6 cellular contexts compared by ENCODE assay signal in genomic region chr11:119055901-119056300, GRCh38. TPM values are rescaled to one million over a fixed set of nuclear protein-coding genes. Genes with fewer than 3 reads are reported as not detected.
DNase-seq lines count a peak whose midpoint lies in the region; FAIRE-seq and TF ChIP-seq lines count a peak whose summit lies in the region.

No MANE protein-coding gene starts in this region.

- peak overlapping the region; percentile 95 for H3K9ac ChIP-seq in OCI-LY1 (ENCODE audit: low read length)

- H3K27me3 ChIP-seq in OCI-LY1 (ENCODE audit: insufficient read depth, low read length): no peaks in the 10 kb centered on the region
- no peaks in the 10 kb centered on the region for H3K27me3 ChIP-seq in small intestine (ENCODE audit: control insufficient read depth in 2 of 2, insufficient read depth in 2 of 2, low read length in 2 of 2)

- H3K4me1 ChIP-seq in OCI-LY1 (ENCODE audit: insufficient read depth, low read length, severe bottlenecking) (peaks cover 17% of the 10 kb centered on the region), small intestine (ENCODE audit: control insufficient read depth in 2 of 2, insufficient read depth in 1 of 2, low read depth in 1 of 2, low read length in 1 of 2) (peaks cover 0 to 2% of the 10 kb centered on the region in 2 donors)

- peaks cover 7% of the 10 kb centered on the region; the same call in 1 of the 2 replicates for H3K79me2 ChIP-seq in OCI-LY1 (ENCODE audit: insufficient read depth, low read length)

- peak overlapping the region; percentile 98 for H3K4me2 ChIP-seq in OCI-LY1 (ENCODE audit: low read length)

- in situ Hi-C loops in G401 (cut with HindIII; ENCODE audit: low sequenced_read_pairs): no loop called here

- no peak for FAIRE-seq in small intestine (lab: Jason Lieb, UNC)

- peak overlapping the region; percentile 91 for H3K4me3 ChIP-seq in OCI-LY1 (ENCODE audit: low read depth, low read length, poor library complexity, severe bottlenecking)
- H3K4me3 ChIP-seq in small intestine (ENCODE audit: low read depth in 1 of 2, low read length in 2 of 2): peak overlapping the region; percentile 93 to 96

- peak; percentile 18; the same call in 1 of the 2 replicates for TF ChIP-seq CTCF in OCI-LY1 (IDR thresholded peaks at IDR 0.05; ENCODE audit: low read length)

- H3K36me3 ChIP-seq in OCI-LY1 (ENCODE audit: insufficient read depth, low read length) (peaks cover 49% of the 10 kb centered on the region), small intestine (ENCODE audit: control insufficient read depth in 2 of 2, insufficient read depth in 2 of 2, low read length in 2 of 2) (peaks cover 7 to 21% of the 10 kb centered on the region in 2 donors)

- peak overlapping the region; percentile 44 for H3K27ac ChIP-seq in OCI-LY1 (ENCODE audit: low read depth, low read length, poor library complexity, severe bottlenecking)
- H3K27ac ChIP-seq in small intestine (ENCODE audit: low read depth in 1 of 2, low read length in 1 of 2): peak overlapping the region in 1 of 2 donors; percentile 95

- no peaks in the 10 kb centered on the region for H3K9me2 ChIP-seq in OCI-LY1 (ENCODE audit: low read depth, low read length)

- H3K9me3 ChIP-seq in OCI-LY1 (ENCODE audit: low read length) (no peaks in the 10 kb centered on the region), small intestine (ENCODE audit: control insufficient read depth, low read depth) (no peaks in the 10 kb centered on the region)

- DNase-seq in G401 (ENCODE audit: low spot score) (peak; percentile 14), erythroblast (lab: John Stamatoyannopoulos, UW) (peak; percentile 49 to 66), small intestine (no peak), cortex of kidney (lab: John Stamatoyannopoulos, UW) (no peak), ecto neural progenitor cell (ENCODE audit: low spot score) (no peak)

- 34 to 45% (median 44%) methylated on average over 6 of the region's 6 CpGs for WGBS in small intestine, 3 donors

- H3F3A ChIP-seq in OCI-LY1 (ENCODE audit: insufficient read depth, low read length): no peaks in the 10 kb centered on the region

- TF ChIP-seq POLR2A in erythroblast (IDR thresholded peaks at IDR 0.05; ENCODE audit: low read length): no peak

- no peak overlapping the region for H2AFZ ChIP-seq in OCI-LY1 (ENCODE audit: low read length)

- H4K20me1 ChIP-seq in OCI-LY1 (ENCODE audit: insufficient read depth, low read length): no peaks in the 10 kb centered on the region

RNA-seq across cellular contexts. Expression of gene HYOU1, which starts 1.1 kb away (rescaled TPM):
- total RNA-seq in G401 (2014; rRNA removed; shearing (Covaris generic)): 152 and 205 TPM in 2 replicates
- polyA plus RNA-seq in small intestine: 100 to 1,000 TPM in 1 of 3 donors, 10 to 100 TPM in 2; 17.4 to 127 (median 22.7) TPM

RNA-seq across cellular contexts. Expression of gene VPS11, which starts 11.7 kb away (rescaled TPM):
- 19.9 and 21.0 TPM in 2 replicates for total RNA-seq in G401 (2014; rRNA removed; shearing (Covaris generic))
- 10 to 100 TPM; 26.0 to 56.4 (median 33.5) TPM for polyA plus RNA-seq in small intestine

RNA-seq across cellular contexts. Expression of gene SLC37A4, which starts 25.2 kb away (rescaled TPM):
- 9.9 and 15.5 TPM in 2 replicates for total RNA-seq in G401 (2014; rRNA removed; shearing (Covaris generic))
- polyA plus RNA-seq in small intestine: 100 to 1,000 TPM in 1 of 3 donors, 10 to 100 TPM in 2; 57.9 to 124 (median 70.0) TPM

RNA-seq across cellular contexts. Expression of gene HMBS, which starts 28.8 kb away (rescaled TPM):
- 63.6 and 87.0 TPM in 2 replicates for total RNA-seq in G401 (2014; rRNA removed; shearing (Covaris generic))
- polyA plus RNA-seq in small intestine: 10 to 100 TPM; 19.5 to 45.3 (median 21.5) TPM

RNA-seq across cellular contexts. Expression of gene TRAPPC4, which starts 37.3 kb away (rescaled TPM):
- 97.7 and 110 TPM in 2 replicates for total RNA-seq in G401 (2014; rRNA removed; shearing (Covaris generic))
- 100 to 1,000 TPM in 1 of 3 donors, 10 to 100 TPM in 2; 59.1 to 103 (median 82.5) TPM for polyA plus RNA-seq in small intestine

Comparison
In these comparisons a context has a peak if more than half of its experiments do, and no peak if none do; other contexts are left out.
1. DNase-seq: peak in G401 (single experiment) and erythroblast (2 of 2); none in small intestine (single experiment), cortex of kidney (single experiment) and ecto neural progenitor cell (single experiment).